In genomic region chr5:93571111-93571977, GRCh38 we compare ENCODE assay signal across 9 cellular contexts. TPM values are rescaled to one million over a fixed set of nuclear protein-coding genes. Genes with fewer than 3 reads are reported as not detected.
DNase-seq lines count a peak whose midpoint lies in the region; ATAC-seq and TF ChIP-seq lines count a peak whose summit lies in the region.
"Had no signal": no experiment of that assay in that cellular context is flagged by ENCODE, and none has a peak within 500 bp of the region (broad histone marks: within the 10 kb centered on the region; RNA-seq: fewer than 3 reads in every experiment).

No MANE protein-coding gene starts in this region.

- H3K27ac ChIP-seq in cardiac muscle cell, result no peak overlapping the region
- H3K27ac ChIP-seq in adrenal gland, result peak overlapping the region in 4 of 5 donors; percentile 22 to 89 (median 60)
- no peak overlapping the region for H3K27ac ChIP-seq in mesenchymal stem cell (ENCODE audit: low read length, poor library complexity, severe bottlenecking)
- H3K27ac ChIP-seq in testis, result no peak overlapping the region

- ATAC-seq in left cardiac atrium (no peak), omental fat pad (ENCODE audit: low FRiP score) (no peak)

- H3K4me3 ChIP-seq in cardiac muscle cell (peak overlapping the region; percentile 19), adrenal gland (no peak overlapping the region), mesenchymal stem cell (ENCODE audit: insufficient read depth in 1 of 2, low read depth in 1 of 2, low read length in 2 of 2) (peak overlapping the region in 1 of 2 experiments; percentile 63), testis (peak overlapping the region; percentile 39 to 60)

- no peak overlapping the region for H4K8ac ChIP-seq in mesenchymal stem cell (ENCODE audit: low read length)

- H2BK12ac ChIP-seq in mesenchymal stem cell (ENCODE audit: low read length in 2 of 2), result peak overlapping the region in 1 of 2 experiments; percentile 4

- no peak overlapping the region for H2AFZ ChIP-seq in mesenchymal stem cell (ENCODE audit: low read depth, low read length)

- H3K9me3 ChIP-seq in cardiac muscle cell (ENCODE audit: low read depth) (no peaks in the 10 kb centered on the region), adrenal gland (replicated peaks in 1 of 3) (no peaks in the 10 kb centered on the region), mesenchymal stem cell (ENCODE audit: control insufficient read depth, low read length) (no peaks in the 10 kb centered on the region), testis (no peaks in the 10 kb centered on the region)

- DNase-seq in cardiac muscle cell (ENCODE audit: low read depth in 1 of 2, low spot score in 1 of 2), result no peak
- no peak for DNase-seq in left cardiac atrium
- DNase-seq in adrenal gland, result peak in 1 of 7 donors; percentile 19
- no peak for DNase-seq in mesenchymal stem cell
- DNase-seq in testis, result no peak
- no peak for DNase-seq in SKM-1 (lab: John Stamatoyannopoulos, UW; ENCODE audit: unreplicated experiment)
- DNase-seq in dermis blood vessel endothelial cell, result no peak
- no peak for DNase-seq in omental fat pad (ENCODE audit: low spot score)
- DNase-seq: NCI-H69 had no signal

- intact Hi-C loops in left cardiac atrium (cut with DNase I) (no loop called here), adrenal gland (cut with DNase I) (loop anchor here (10.0 kb wide), 1 partner anchor 167 kb away; no protein-coding TSS in a partner anchor), testis (cut with DNase I; ENCODE audit: low total_unique reads) (no loop called here)

- no peak for TF ChIP-seq CTCF in cardiac muscle cell (IDR thresholded peaks at IDR 0.05; ENCODE audit: low read depth, low read length)
- no peak for TF ChIP-seq CTCF in adrenal gland (IDR thresholded peaks at IDR 0.05)
- no peak for TF ChIP-seq CTCF in testis (IDR thresholded peaks at IDR 0.05)
- no peak for TF ChIP-seq CTCF in omental fat pad (IDR thresholded peaks at IDR 0.05)

- H2BK15ac ChIP-seq in mesenchymal stem cell (ENCODE audit: low read depth, poor library complexity, severe bottlenecking), result peak overlapping the region; percentile 76

- no peak overlapping the region for H2AK5ac ChIP-seq in mesenchymal stem cell (ENCODE audit: low read length, severe bottlenecking)

- peaks cover 10% of the 10 kb centered on the region for H3K79me1 ChIP-seq in mesenchymal stem cell (replicated peaks; ENCODE audit: low read length, poor library complexity, severe bottlenecking)

- TF ChIP-seq POLR2A in adrenal gland (IDR thresholded peaks at IDR 0.05) (no peak), testis (IDR thresholded peaks at IDR 0.05) (no peak)

- peak overlapping the region in 1 of 2 experiments; percentile 77 for H3K18ac ChIP-seq in mesenchymal stem cell (ENCODE audit: low read depth in 1 of 2, low read length in 2 of 2)

- H3K9ac ChIP-seq in mesenchymal stem cell (ENCODE audit: low read length), result no peak overlapping the region

- WGBS in adrenal gland, 4 donors, result 66 to 73% (median 72%) methylated on average over 30 to 34 of the region's 34 CpGs
- 52% methylated on average over 34 of the region's 34 CpGs for WGBS in mesenchymal stem cell
- WGBS in testis, 2 donors, result 59 to 62% methylated on average over 30 to 34 of the region's 34 CpGs

- H3K14ac ChIP-seq in mesenchymal stem cell (ENCODE audit: low read length in 2 of 2), result no peak overlapping the region

- H4K91ac ChIP-seq in mesenchymal stem cell (ENCODE audit: low read length), result no peak overlapping the region

- H3K4me1 ChIP-seq in cardiac muscle cell (ENCODE audit: low read depth), result peaks cover 9% of the 10 kb centered on the region
- H3K4me1 ChIP-seq in adrenal gland (replicated peaks in 1 of 2), result peaks cover 5 to 6% of the 10 kb centered on the region in 2 donors
- peaks cover 21% of the 10 kb centered on the region for H3K4me1 ChIP-seq in mesenchymal stem cell (ENCODE audit: control insufficient read depth, insufficient read depth, low read depth, low read length)
- no peaks in the 10 kb centered on the region for H3K4me1 ChIP-seq in testis

- no peak overlapping the region for H2BK5ac ChIP-seq in mesenchymal stem cell (ENCODE audit: low read depth, low read length, poor library complexity, severe bottlenecking)

- no peak overlapping the region for H3K4ac ChIP-seq in mesenchymal stem cell (ENCODE audit: low read depth in 1 of 2, low read length in 2 of 2)

- H3K23ac ChIP-seq in mesenchymal stem cell (ENCODE audit: low read length in 2 of 2), result no peak overlapping the region

- H3K27me3 ChIP-seq in cardiac muscle cell (peaks cover 100% of the 10 kb centered on the region), adrenal gland (no peaks in the 10 kb centered on the region), mesenchymal stem cell (ENCODE audit: control insufficient read depth in 1 of 2, insufficient read depth in 1 of 2, low read length in 2 of 2) (peaks cover 8 to 43% of the 10 kb centered on the region in 2 experiments), testis (no peaks in the 10 kb centered on the region)

- H3K4me2 ChIP-seq in mesenchymal stem cell (ENCODE audit: low read length, poor library complexity, severe bottlenecking), result peak overlapping the region; percentile 77

- H3K36me3 ChIP-seq in cardiac muscle cell (no peaks in the 10 kb centered on the region), adrenal gland (replicated peaks in 1 of 2) (no peaks in the 10 kb centered on the region), mesenchymal stem cell (ENCODE audit: control insufficient read depth in 1 of 2, insufficient read depth in 2 of 2, low read depth in 1 of 2, low read length in 2 of 2) (no peaks in the 10 kb centered on the region), testis (ENCODE audit: low read depth, missing control alignments) (no peaks in the 10 kb centered on the region)

- H2BK120ac ChIP-seq in mesenchymal stem cell (ENCODE audit: low read depth, low read length), result no peak overlapping the region

RNA-seq across cellular contexts. Expression of gene NR2F1-AS1, which starts 9.7 kb away (rescaled TPM):
- total RNA-seq in cardiac muscle cell (0.25 and 0.45 TPM in 2 replicates), left cardiac atrium (10 to 100 TPM; 10.5 to 11.9 TPM), adrenal gland (10 to 100 TPM; 13.2 to 42.0 (median 25.7) TPM), testis (10 to 100 TPM; 15.6 to 20.6 TPM), dermis blood vessel endothelial cell (11.2 and 18.4 TPM in 2 replicates), omental fat pad (10 to 100 TPM; 17.3 to 31.0 (median 22.9) TPM)
- polyA plus RNA-seq in cardiac muscle cell (0.21 and 0.49 TPM in 2 replicates), adrenal gland (100 to 1,000 TPM in 1 of 3 donors, 10 to 100 TPM in 2; 20.8 to 107 (median 62.1) TPM), testis (ENCODE audit: insufficient read depth, low read depth, low replicate concordance) (24.8 TPM)
- 49.8 TPM for polyA plus RNA-seq in mesenchymal stem cell (2013, experiment 1 of 2)
- polyA plus RNA-seq in mesenchymal stem cell (2013, experiment 2 of 2), result 50.1 TPM

RNA-seq across cellular contexts. Expression of gene NR2F1, which starts 11.7 kb away (rescaled TPM):
- total RNA-seq in cardiac muscle cell, result 1.3 and 1.5 TPM in 2 replicates
- 0.13 and 0.32 TPM in 2 replicates for polyA plus RNA-seq in cardiac muscle cell
- total RNA-seq in left cardiac atrium, result 10 to 100 TPM; 17.9 to 41.8 TPM
- total RNA-seq in adrenal gland, result 100 to 1,000 TPM in 3 of 8 donors, 10 to 100 TPM in 5; 50.1 to 195 (median 89.3) TPM
- 10 to 100 TPM; 22.4 to 64.4 (median 42.2) TPM for polyA plus RNA-seq in adrenal gland
- 206 TPM for polyA plus RNA-seq in mesenchymal stem cell (2013, experiment 1 of 2)
- polyA plus RNA-seq in mesenchymal stem cell (2013, experiment 2 of 2), result 191 TPM
- 10 to 100 TPM; 16.0 to 22.7 TPM for total RNA-seq in testis
- 16.9 TPM for polyA plus RNA-seq in testis (ENCODE audit: insufficient read depth, low read depth, low replicate concordance)
- total RNA-seq in dermis blood vessel endothelial cell, result 34.7 and 98.7 TPM in 2 replicates
- total RNA-seq in omental fat pad, result 100 to 1,000 TPM in 1 of 4 donors, 10 to 100 TPM in 3; 15.6 to 117 (median 68.3) TPM

Comparison
In these comparisons a context has a peak if more than half of its experiments do, and no peak if none do; other contexts are left out.
1. H3K27ac ChIP-seq: peak in adrenal gland (4 of 5); none in cardiac muscle cell (single experiment), mesenchymal stem cell (single experiment) and testis (0 of 2).
2. H3K4me3 ChIP-seq: peak in cardiac muscle cell (single experiment) and testis (2 of 2); none in adrenal gland (0 of 4).
3. intact Hi-C loops: an anchor here in adrenal gland (10.0 kb wide); none called in left cardiac atrium and testis.